10 cellular contexts compared by ENCODE assay signal in genomic region chr6:62286470-62286843, GRCh38. TPM values are rescaled to one million over a fixed set of nuclear protein-coding genes. Genes with fewer than 3 reads are reported as not detected.
DNase-seq lines count a peak whose midpoint lies in the region; ATAC-seq, FAIRE-seq and TF ChIP-seq lines count a peak whose summit lies in the region.
"Had no signal": no experiment of that assay in that cellular context is flagged by ENCODE, and none has a peak within 500 bp of the region (broad histone marks: within the 10 kb centered on the region; RNA-seq: fewer than 3 reads in every experiment).

No MANE protein-coding gene starts in this region.

- H3K4me1 Mint-ChIP-seq in H9 (peaks cover 25 to 26% of the 10 kb centered on the region in 2 experiments), nephron progenitor cell (peaks cover 23% of the 10 kb centered on the region)
- H3K4me1 Mint-ChIP-seq in activated naive CD8-positive, alpha-beta T cell treated with anti-CD3 and anti-CD28 coated beads, Interleukin-2, amount 10 ng/mL, durations not matched to agents 7 days and 5 days = peaks cover 2% of the 10 kb centered on the region
- no peaks in the 10 kb centered on the region for H3K4me1 Mint-ChIP-seq in activated T-helper 2 cell treated with anti-CD3 and anti-CD28 coated beads, Interferon-gamma antibody, Interleukin-2, Interleukin-4, amounts not matched to agents 10 μg/mL and 5 μg/mL and 100 μg/mL, durations not matched to agents 14 hours and 24 hours and 36 hours (ENCODE audit: low read depth)

- peak overlapping the region; percentile 1 for H3K9ac ChIP-seq in H9 (ENCODE audit: extremely low read depth, insufficient read length, low read length)

- no peak overlapping the region for H2AFZ ChIP-seq in H9 (ENCODE audit: low read length)

- no CpG with 5 or more reads among the region's 13 CpGs for WGBS in H9 (ENCODE audit: extremely low coverage, insufficient read length, low lambda C conversion rate)
- WGBS in small intestine, 3 donors = 2 to 10% (median 5%) methylated on average over 13 of the region's 13 CpGs

- H4K20me1 ChIP-seq in H9 (ENCODE audit: control insufficient read depth, insufficient read depth, insufficient read length) = no peaks in the 10 kb centered on the region

- POLR2A ChIA-PET in activated naive CD8-positive, alpha-beta T cell treated with anti-CD3 and anti-CD28 coated beads, Interleukin-2, amount 10 ng/mL, durations not matched to agents 7 days and 5 days (lab: Charles Lee) = no interaction called here

- no peaks in the 10 kb centered on the region for H3K36me3 ChIP-seq in small intestine (ENCODE audit: control insufficient read depth in 2 of 2, insufficient read depth in 2 of 2, low read length in 2 of 2)

- no peaks in the 10 kb centered on the region for H3K4me1 ChIP-seq in H9 (ENCODE audit: insufficient read depth, low read length)
- H3K4me1 ChIP-seq in small intestine (ENCODE audit: control insufficient read depth in 2 of 2, insufficient read depth in 1 of 2, low read depth in 1 of 2, low read length in 1 of 2) = no peaks in the 10 kb centered on the region

- peak overlapping the region; percentile 76 for H3K4me2 ChIP-seq in H9 (ENCODE audit: insufficient read depth, insufficient read length, low read length)

- no peak overlapping the region for H2BK12ac ChIP-seq in H9 (ENCODE audit: insufficient read length, low read depth, low read length)

- H2BK15ac ChIP-seq in H9 (ENCODE audit: low read depth, low read length) = no peak overlapping the region

- no peaks in the 10 kb centered on the region; the same call in 1 of the 2 replicates for H3K79me2 ChIP-seq in H9 (ENCODE audit: insufficient read depth, low read length)

- H3K79me1 ChIP-seq in H9 (ENCODE audit: insufficient read depth, low read depth, low read length, poor library complexity, severe bottlenecking) = no peaks in the 10 kb centered on the region

- H3K27me3 ChIP-seq in H9 (ENCODE audit: insufficient read depth, low read length) = no peaks in the 10 kb centered on the region; the same call in 1 of the 2 replicates
- peaks cover 0 to 2% of the 10 kb centered on the region in 2 donors for H3K27me3 ChIP-seq in small intestine (ENCODE audit: control insufficient read depth in 2 of 2, insufficient read depth in 2 of 2, low read length in 2 of 2)

- no peaks in the 10 kb centered on the region for H3K9me3 ChIP-seq in H9 (ENCODE audit: control insufficient read depth, low read depth, low read length)
- no peaks in the 10 kb centered on the region for H3K9me3 ChIP-seq in small intestine (ENCODE audit: control insufficient read depth, low read depth)

- intact Hi-C loops in activated T-helper 2 cell treated with anti-CD3 and anti-CD28 coated beads, Interferon-gamma antibody, Interleukin-2, Interleukin-4, amounts not matched to agents 10 μg/mL and 5 μg/mL and 100 μg/mL, durations not matched to agents 14 hours and 24 hours and 36 hours (cut with micrococcal nuclease) = no loop called here

- no peak overlapping the region for H3K18ac ChIP-seq in H9 (ENCODE audit: insufficient read length, low read depth, low read length)

- no peak for TF ChIP-seq CTCF in H9 (conservative IDR thresholded peaks at IDR 0.05)
- TF ChIP-seq CTCF in nephron progenitor cell (IDR thresholded peaks at IDR 0.05) = no peak

- H3K27ac Mint-ChIP-seq in H9 = peak overlapping the region in 2 of 3 experiments; percentile 9 to 88; a peak in 4 of 7 replicates
- H3K27ac Mint-ChIP-seq in activated naive CD8-positive, alpha-beta T cell treated with anti-CD3 and anti-CD28 coated beads, Interleukin-2, amount 10 ng/mL, durations not matched to agents 7 days and 5 days = no peak overlapping the region
- H3K27ac Mint-ChIP-seq in nephron progenitor cell = no peak overlapping the region
- H3K27ac Mint-ChIP-seq in activated T-helper 2 cell treated with anti-CD3 and anti-CD28 coated beads, Interferon-gamma antibody, Interleukin-2, Interleukin-4, amounts not matched to agents 10 μg/mL and 5 μg/mL and 100 μg/mL, durations not matched to agents 14 hours and 24 hours and 36 hours = no peak overlapping the region
- H3K27ac Mint-ChIP-seq: naive thymus-derived CD4-positive, alpha-beta T cell had no signal

- peak; percentile 3 for ATAC-seq in GM18498 (IDR thresholded peaks at IDR 0.05; ENCODE audit: unreplicated experiment)
- ATAC-seq in activated naive CD8-positive, alpha-beta T cell treated with anti-CD3 and anti-CD28 coated beads, Interleukin-2, amount 10 ng/mL, durations not matched to agents 7 days and 5 days (ENCODE audit: low read depth) = no peak

- H3K9me3 Mint-ChIP-seq in H9 = no peaks in the 10 kb centered on the region
- no peaks in the 10 kb centered on the region for H3K9me3 Mint-ChIP-seq in activated naive CD8-positive, alpha-beta T cell treated with anti-CD3 and anti-CD28 coated beads, Interleukin-2, amount 10 ng/mL, durations not matched to agents 7 days and 5 days
- no peaks in the 10 kb centered on the region for H3K9me3 Mint-ChIP-seq in nephron progenitor cell
- H3K9me3 Mint-ChIP-seq in activated T-helper 2 cell treated with anti-CD3 and anti-CD28 coated beads, Interferon-gamma antibody, Interleukin-2, Interleukin-4, amounts not matched to agents 10 μg/mL and 5 μg/mL and 100 μg/mL, durations not matched to agents 14 hours and 24 hours and 36 hours = no peaks in the 10 kb centered on the region

- no peak overlapping the region for H3K56ac ChIP-seq in H9 (ENCODE audit: insufficient read length, low read depth, low read length)

- DNase-seq in H9 (no peak), nephron progenitor cell (no peak), DMS153 (lab: John Stamatoyannopoulos, UW) (no peak), small intestine (no peak), NCI-H1417 treated with DMSO at 0.1 percent for 48 hours (lab: John Stamatoyannopoulos, UW) (no peak)
- DNase-seq in activated naive CD8-positive, alpha-beta T cell treated with anti-CD3 and anti-CD28 coated beads, Interleukin-2, amount 10 ng/mL, durations not matched to agents 7 days and 5 days = no peak
- no peak for DNase-seq in activated T-helper 2 cell treated with anti-CD3 and anti-CD28 coated beads, Interferon-gamma antibody, Interleukin-2, Interleukin-4, amounts not matched to agents 10 μg/mL and 5 μg/mL and 100 μg/mL, durations not matched to agents 14 hours and 24 hours and 36 hours (ENCODE audit: low spot score)
- DNase-seq: NCI-H226 had no signal

- H3K4me3 Mint-ChIP-seq in H9 (peak overlapping the region; percentile 75 to 95), nephron progenitor cell (peak overlapping the region; percentile 89)
- peak overlapping the region; percentile 52 for H3K4me3 Mint-ChIP-seq in activated naive CD8-positive, alpha-beta T cell treated with anti-CD3 and anti-CD28 coated beads, Interleukin-2, amount 10 ng/mL, durations not matched to agents 7 days and 5 days
- no peak overlapping the region for H3K4me3 Mint-ChIP-seq in activated T-helper 2 cell treated with anti-CD3 and anti-CD28 coated beads, Interferon-gamma antibody, Interleukin-2, Interleukin-4, amounts not matched to agents 10 μg/mL and 5 μg/mL and 100 μg/mL, durations not matched to agents 14 hours and 24 hours and 36 hours (ENCODE audit: low read depth)

- H3K36me3 Mint-ChIP-seq in H9 (ENCODE audit: insufficient read depth in 1 of 3, low read depth in 3 of 3) (no peaks in the 10 kb centered on the region), nephron progenitor cell (ENCODE audit: low read depth) (no peaks in the 10 kb centered on the region)
- no peaks in the 10 kb centered on the region for H3K36me3 Mint-ChIP-seq in activated naive CD8-positive, alpha-beta T cell treated with anti-CD3 and anti-CD28 coated beads, Interleukin-2, amount 10 ng/mL, durations not matched to agents 7 days and 5 days
- H3K36me3 Mint-ChIP-seq in activated T-helper 2 cell treated with anti-CD3 and anti-CD28 coated beads, Interferon-gamma antibody, Interleukin-2, Interleukin-4, amounts not matched to agents 10 μg/mL and 5 μg/mL and 100 μg/mL, durations not matched to agents 14 hours and 24 hours and 36 hours (ENCODE audit: low read depth) = no peaks in the 10 kb centered on the region

- no peak overlapping the region for H4K5ac ChIP-seq in H9 (ENCODE audit: insufficient read length, low read depth, low read length)

- H3K27ac ChIP-seq in H9 (ENCODE audit: insufficient read length, low read depth, low read length) (no peak overlapping the region), small intestine (ENCODE audit: low read depth in 1 of 2, low read length in 1 of 2) (no peak overlapping the region)

- no peak overlapping the region for H2AK5ac ChIP-seq in H9 (ENCODE audit: insufficient read length, low read length)

- no peak overlapping the region for H2BK20ac ChIP-seq in H9 (ENCODE audit: low read depth, low read length, poor library complexity, severe bottlenecking)

- H3K4ac ChIP-seq in H9 (ENCODE audit: low read depth, low read length) = no peak overlapping the region

- H2BK120ac ChIP-seq in H9 (ENCODE audit: low read depth, low read length, poor library complexity, severe bottlenecking) = no peak overlapping the region

- H3K23me2 ChIP-seq in H9 (ENCODE audit: insufficient read length, low read depth, low read length, poor library complexity, severe bottlenecking) = peaks cover 5% of the 10 kb centered on the region

- H4K91ac ChIP-seq in H9 (ENCODE audit: insufficient read length, low read depth, low read length) = no peak overlapping the region

- H3K27me3 Mint-ChIP-seq in H9 (ENCODE audit: low read depth) (peaks cover 34% of the 10 kb centered on the region), nephron progenitor cell (ENCODE audit: low read depth, poor library complexity) (peaks cover 36% of the 10 kb centered on the region)
- H3K27me3 Mint-ChIP-seq in activated naive CD8-positive, alpha-beta T cell treated with anti-CD3 and anti-CD28 coated beads, Interleukin-2, amount 10 ng/mL, durations not matched to agents 7 days and 5 days = peaks cover 17% of the 10 kb centered on the region
- peaks cover 8% of the 10 kb centered on the region for H3K27me3 Mint-ChIP-seq in activated T-helper 2 cell treated with anti-CD3 and anti-CD28 coated beads, Interferon-gamma antibody, Interleukin-2, Interleukin-4, amounts not matched to agents 10 μg/mL and 5 μg/mL and 100 μg/mL, durations not matched to agents 14 hours and 24 hours and 36 hours (ENCODE audit: low read depth)

- H3K23ac ChIP-seq in H9 (ENCODE audit: insufficient read length, low read depth, low read length) = no peak overlapping the region

- no peak overlapping the region for H2BK5ac ChIP-seq in H9 (ENCODE audit: insufficient read length, low read length)

- H3K4me3 ChIP-seq in small intestine (ENCODE audit: low read depth in 1 of 2, low read length in 2 of 2) = peak overlapping the region in 1 of 2 donors; percentile 10

- H3K14ac ChIP-seq in H9 (ENCODE audit: insufficient read depth, low read length) = no peak overlapping the region

- H3T11ph ChIP-seq in H9 (ENCODE audit: low read length) = no peak overlapping the region

- FAIRE-seq in small intestine (lab: Jason Lieb, UNC) = no peak

- H4K8ac ChIP-seq in H9 (replicated peaks; ENCODE audit: insufficient read length, low read depth, low read length) = no peak overlapping the region

RNA-seq across cellular contexts. Expression of gene KHDRBS2, which starts 0.4 kb away (rescaled TPM):
- 2.7 and 3.0 TPM in 2 replicates for total RNA-seq in H9 (2021)
- not detected for total RNA-seq in activated naive CD8-positive, alpha-beta T cell treated with anti-CD3 and anti-CD28 coated beads, Interleukin-2, amount 10 ng/mL, durations not matched to agents 7 days and 5 days
- under 1 TPM in 1 of 3 donors, not detected in 2; 0.19 TPM for polyA plus RNA-seq in small intestine
- total RNA-seq in activated T-helper 2 cell treated with anti-CD3 and anti-CD28 coated beads, Interferon-gamma antibody, Interleukin-2, Interleukin-4, amounts not matched to agents 10 μg/mL and 5 μg/mL and 100 μg/mL, durations not matched to agents 14 hours and 24 hours and 36 hours = not detected in 2 replicates
- polyA plus RNA-seq: naive thymus-derived CD4-positive, alpha-beta T cell had no signal

Comparison
In these comparisons a context has a peak if more than half of its experiments do, and no peak if none do; other contexts are left out.
1. H3K27ac Mint-ChIP-seq: peak in H9 (2 of 3); none in activated naive CD8-positive, alpha-beta T cell treated with anti-CD3 and anti-CD28 coated beads, Interleukin-2, amount 10 ng/mL, durations not matched to agents 7 days and 5 days (single experiment), nephron progenitor cell (single experiment) and activated T-helper 2 cell treated with anti-CD3 and anti-CD28 coated beads, Interferon-gamma antibody, Interleukin-2, Interleukin-4, amounts not matched to agents 10 μg/mL and 5 μg/mL and 100 μg/mL, durations not matched to agents 14 hours and 24 hours and 36 hours (single experiment).